In genomic region chr16:2156849-2157224, GRCh38 we compare ENCODE assay signal across 8 cellular contexts. TPM values are rescaled to one million over a fixed set of nuclear protein-coding genes. Genes with fewer than 3 reads are reported as not detected.
DNase-seq lines count a peak whose midpoint lies in the region; ATAC-seq and TF ChIP-seq lines count a peak whose summit lies in the region.

No MANE protein-coding gene starts in this region.

- peak overlapping the region; percentile 97 for H3K4me3 Mint-ChIP-seq in T-helper 17 cell

- DNase-seq in H7: no peak
- no peak for DNase-seq in T-helper 17 cell
- no peak for DNase-seq in fibroblast of mammary gland (ENCODE audit: low read depth)
- DNase-seq in aorta: no peak
- DNase-seq in NCI-H82 treated with DMSO at 0.1 percent for 48 hours (lab: John Stamatoyannopoulos, UW; ENCODE audit: unreplicated experiment): no peak
- no peak for DNase-seq in NCI-H345 treated with DMSO at 0.1 percent for 48 hours (lab: John Stamatoyannopoulos, UW; ENCODE audit: unreplicated experiment)

- H3K4me1 ChIP-seq in skeletal muscle tissue (ENCODE audit: control insufficient read depth in 3 of 3, insufficient read depth in 3 of 3, low read length in 3 of 3): peaks cover 69 to 81% (median 73%) of the 10 kb centered on the region in 3 donors
- H3K4me1 ChIP-seq in aorta (ENCODE audit: control insufficient read depth in 1 of 2, insufficient read depth in 2 of 2, low read length in 2 of 2): no peaks in the 10 kb centered on the region

- H3K27ac Mint-ChIP-seq in T-helper 17 cell: peak overlapping the region; percentile 79

- H3K36me3 ChIP-seq in H7 (replicated peaks; ENCODE audit: control insufficient read depth, insufficient read depth, low read length): peaks cover 19% of the 10 kb centered on the region
- peaks cover 0 to 5% (median 5%) of the 10 kb centered on the region in 3 donors for H3K36me3 ChIP-seq in skeletal muscle tissue (ENCODE audit: control insufficient read depth in 3 of 3, insufficient read depth in 3 of 3, low read length in 3 of 3)
- H3K36me3 ChIP-seq in aorta (ENCODE audit: control insufficient read depth in 1 of 2, insufficient read depth in 2 of 2, low read length in 1 of 2): no peaks in the 10 kb centered on the region

- no peaks in the 10 kb centered on the region for H3K27me3 Mint-ChIP-seq in T-helper 17 cell

- H3K4me3 ChIP-seq in H7 (ENCODE audit: insufficient read depth, low read depth, low read length): peak overlapping the region; percentile 85
- H3K4me3 ChIP-seq in fibroblast of mammary gland (ENCODE audit: control insufficient read depth, low read depth, low read length): peak overlapping the region; percentile 90
- H3K4me3 ChIP-seq in skeletal muscle tissue (ENCODE audit: low read length in 3 of 3): peak overlapping the region; percentile 10 to 88 (median 84)
- no peak overlapping the region for H3K4me3 ChIP-seq in aorta (ENCODE audit: low read length in 2 of 2)

- no peaks in the 10 kb centered on the region for H3K36me3 Mint-ChIP-seq in T-helper 17 cell (ENCODE audit: low read depth)

- WGBS in aorta, 2 donors: 65 to 69% methylated on average over 5 of the region's 5 CpGs

- H3K9me3 ChIP-seq in T-helper 17 cell (ENCODE audit: control insufficient read depth, low read length, poor library complexity, severe bottlenecking) (no peaks in the 10 kb centered on the region), skeletal muscle tissue (ENCODE audit: control insufficient read depth in 3 of 3, low read length in 3 of 3) (no peaks in the 10 kb centered on the region), aorta (ENCODE audit: control insufficient read depth, low read length) (no peaks in the 10 kb centered on the region)

- ATAC-seq in T-helper 17 cell (no peak), HG03095 (IDR thresholded peaks at IDR 0.05; ENCODE audit: unreplicated experiment) (no peak), aorta (ENCODE audit: low FRiP score) (no peak)

- no peak for TF ChIP-seq CTCF in fibroblast of mammary gland (conservative IDR thresholded peaks at IDR 0.05; ENCODE audit: control insufficient read depth, insufficient read depth, low read depth, low read length)

- peaks cover 36% of the 10 kb centered on the region for H3K4me1 Mint-ChIP-seq in T-helper 17 cell

- H3K27me3 ChIP-seq in H7 (ENCODE audit: control insufficient read depth, insufficient read depth, low read length) (no peaks in the 10 kb centered on the region; the same call in 1 of the 2 replicates), skeletal muscle tissue (ENCODE audit: control insufficient read depth in 3 of 3, insufficient read depth in 3 of 3, low read length in 3 of 3) (no peaks in the 10 kb centered on the region), aorta (ENCODE audit: control insufficient read depth in 1 of 2, insufficient read depth in 2 of 2, low read length in 1 of 2) (no peaks in the 10 kb centered on the region)

- peak overlapping the region; percentile 33 to 86 (median 83) for H3K9ac ChIP-seq in skeletal muscle tissue (ENCODE audit: low read depth in 1 of 3, low read length in 3 of 3)

- H3K27ac ChIP-seq in skeletal muscle tissue (ENCODE audit: low read depth, low read length): peak overlapping the region; percentile 68
- no peak overlapping the region for H3K27ac ChIP-seq in aorta (ENCODE audit: low read depth in 1 of 2, low read length in 2 of 2)

- intact Hi-C loops in aorta (cut with DNase I): loop anchor here in 1 of 2 donors (10.0 kb wide), 1 partner anchor 98 kb away; the partner anchor contains the start of gene ECI1

RNA-seq across cellular contexts. Expression of gene TRAF7, which starts 1.3 kb away (rescaled TPM):
- total RNA-seq in H7 (2014; rRNA removed; shearing (Covaris generic)): 147 and 153 TPM in 2 replicates
- total RNA-seq in T-helper 17 cell (10 to 100 TPM; 32.4 to 35.0 TPM), skeletal muscle tissue (24.0 TPM), aorta (10 to 100 TPM; 47.7 to 54.4 TPM)
- 10 to 100 TPM; 24.4 to 38.0 TPM for polyA plus RNA-seq in aorta

RNA-seq across cellular contexts. Expression of gene RAB26, which starts 8.4 kb away (rescaled TPM):
- total RNA-seq in H7 (2014; rRNA removed; shearing (Covaris generic)): 9.2 and 10.7 TPM in 2 replicates
- total RNA-seq in T-helper 17 cell: under 1 TPM; 0.21 to 0.57 TPM
- total RNA-seq in skeletal muscle tissue: not detected
- under 1 TPM in 1 of 2 donors, not detected in 1; 0.51 TPM for total RNA-seq in aorta
- polyA plus RNA-seq in aorta: 1 to 10 TPM; 2.5 to 4.8 TPM

RNA-seq across cellular contexts. Expression of gene PKD1, which starts 21.1 kb away (rescaled TPM):
- total RNA-seq in H7 (2014; rRNA removed; shearing (Covaris generic)): 45.6 and 64.4 TPM in 2 replicates
- 10 to 100 TPM; 86.6 to 88.9 TPM for total RNA-seq in T-helper 17 cell
- total RNA-seq in skeletal muscle tissue: 88.7 TPM
- total RNA-seq in aorta: 100 to 1,000 TPM; 325 to 337 TPM
- 100 to 1,000 TPM in 1 of 2 donors, 10 to 100 TPM in 1; 42.8 to 270 TPM for polyA plus RNA-seq in aorta

RNA-seq across cellular contexts. Expression of gene CASKIN1, which starts 39.6 kb away (rescaled TPM):
- total RNA-seq in H7 (2014; rRNA removed; shearing (Covaris generic)): 1.5 and 2.0 TPM in 2 replicates
- total RNA-seq in T-helper 17 cell: under 1 TPM in 1 of 2 donors, not detected in 1; 0.05 TPM
- 0.52 TPM for total RNA-seq in skeletal muscle tissue
- total RNA-seq in aorta: under 1 TPM in 1 of 2 donors, not detected in 1; 0.15 TPM
- under 1 TPM; 0.13 to 0.28 TPM for polyA plus RNA-seq in aorta

RNA-seq across cellular contexts. Expression of gene MLST8, which starts 48.4 kb away (rescaled TPM):
- total RNA-seq in H7 (2014; rRNA removed; shearing (Covaris generic)): 25.4 and 28.6 TPM in 2 replicates
- 10 to 100 TPM; 28.2 to 31.4 TPM for total RNA-seq in T-helper 17 cell
- total RNA-seq in skeletal muscle tissue: 7.8 TPM
- 10 to 100 TPM; 14.1 to 19.9 TPM for total RNA-seq in aorta
- 10 to 100 TPM; 23.7 to 50.7 TPM for polyA plus RNA-seq in aorta

Comparison
In these comparisons a context has a peak if more than half of its experiments do, and no peak if none do; other contexts are left out.
1. H3K4me3 ChIP-seq: peak in H7 (single experiment), fibroblast of mammary gland (single experiment) and skeletal muscle tissue (3 of 3); none in aorta (0 of 2).